ENCODE assay signal across 8 cellular contexts in genomic region chr19:8308891-8309291, GRCh38. TPM values are rescaled to one million over a fixed set of nuclear protein-coding genes. Genes with fewer than 3 reads are reported as not detected.
A peak's percentile ranks its signal among the peaks of the same experiment; 100 is the strongest.
DNase-seq lines count a peak whose midpoint lies in the region; ATAC-seq and TF ChIP-seq lines count a peak whose summit lies in the region.

No MANE protein-coding gene starts in this region.

- WGBS in esophagus squamous epithelium, 2 donors: 52 to 69% methylated on average over 17 of the region's 17 CpGs

- intact Hi-C loops in CD4-positive, alpha-beta T cell (cut with DNase I, micrococcal nuclease): loop anchor here in 1 of 2 experiments (1.0 to 5.0 kb wide), 3 partner anchors 12 to 1112 kb away; partner anchors contain the start of genes NDUFA7 and RPS28
- intact Hi-C loops in esophagus squamous epithelium (cut with DNase I): no loop called here

- peak overlapping the region; percentile 83 for H3K27ac Mint-ChIP-seq in CD4-positive, alpha-beta T cell
- no peak overlapping the region for H3K27ac Mint-ChIP-seq in osteocyte (ENCODE audit: unreplicated experiment)

- no peaks in the 10 kb centered on the region for H3K27me3 ChIP-seq in CD4-positive, alpha-beta T cell (ENCODE audit: control insufficient read depth, insufficient read depth, low read length)
- H3K27me3 ChIP-seq in esophagus squamous epithelium: no peaks in the 10 kb centered on the region

- peak overlapping the region; percentile 93 for H3K4me3 Mint-ChIP-seq in CD4-positive, alpha-beta T cell
- peak overlapping the region; percentile 78 for H3K4me3 Mint-ChIP-seq in osteocyte (ENCODE audit: unreplicated experiment)

- CTCF ChIA-PET in CD4-positive, alpha-beta T cell (lab: Charles Lee): no interaction called here
- CTCF ChIA-PET in RWPE1 (lab: Yijun Ruan, JAX): no interaction called here

- no peak overlapping the region for H3K27ac ChIP-seq in CD4-positive, alpha-beta T cell (ENCODE audit: low read depth, low read length)
- H3K27ac ChIP-seq in RWPE1 (peak overlapping the region; percentile 75), esophagus squamous epithelium (peak overlapping the region in 2 of 4 donors; percentile 46 to 82)

- H3K4me1 ChIP-seq in esophagus squamous epithelium: peaks cover 22 to 54% (median 26%) of the 10 kb centered on the region in 3 donors

- DNase-seq in CD4-positive, alpha-beta T cell: no peak
- DNase-seq in RWPE1 (ENCODE audit: low spot score): no peak
- DNase-seq in esophagus squamous epithelium (lab: John Stamatoyannopoulos, UW): no peak
- DNase-seq in osteocyte (ENCODE audit: extremely low spot score, unreplicated experiment): peak; percentile 60
- no peak for DNase-seq in RPMI8226
- no peak for DNase-seq in DMS53 treated with DMSO at 0.1 percent for 48 hours (lab: John Stamatoyannopoulos, UW; ENCODE audit: unreplicated experiment)
- DNase-seq in SHP77 treated with DMSO at 0.1 percent for 48 hours (lab: John Stamatoyannopoulos, UW): no peak

- peaks cover 0 to 48% (median 6%) of the 10 kb centered on the region in 3 donors for H3K36me3 ChIP-seq in esophagus squamous epithelium

- POLR2A ChIA-PET in CD4-positive, alpha-beta T cell (lab: Charles Lee): interaction anchor here (0.8 to 0.9 kb wide), 2 partner anchors 11 to 15 kb away, joined by 3 read pairs; no protein-coding TSS in a partner anchor
- POLR2A ChIA-PET in RWPE1 (lab: Yijun Ruan, JAX; ENCODE audit: low non-redundant PET): no interaction called here

- H3K27me3 Mint-ChIP-seq in CD4-positive, alpha-beta T cell: no peaks in the 10 kb centered on the region
- H3K27me3 Mint-ChIP-seq in osteocyte (ENCODE audit: unreplicated experiment): no peaks in the 10 kb centered on the region

- TF ChIP-seq CTCF in CD4-positive, alpha-beta T cell (IDR thresholded peaks at IDR 0.05): no peak
- TF ChIP-seq CTCF in RWPE1 (conservative IDR thresholded peaks at IDR 0.05; ENCODE audit: low read depth) (no peak), esophagus squamous epithelium (IDR thresholded peaks at IDR 0.05) (no peak), osteocyte (IDR thresholded peaks at IDR 0.05) (no peak)

- no peak for TF ChIP-seq POLR2A in esophagus squamous epithelium (IDR thresholded peaks at IDR 0.05)

- H3K9me3 Mint-ChIP-seq in CD4-positive, alpha-beta T cell: no peaks in the 10 kb centered on the region
- H3K9me3 Mint-ChIP-seq in osteocyte (ENCODE audit: unreplicated experiment): no peaks in the 10 kb centered on the region

- peaks cover 39% of the 10 kb centered on the region for H3K4me1 Mint-ChIP-seq in CD4-positive, alpha-beta T cell (ENCODE audit: low read depth)
- peaks cover 31% of the 10 kb centered on the region for H3K4me1 Mint-ChIP-seq in osteocyte (ENCODE audit: unreplicated experiment)

- peaks cover 31% of the 10 kb centered on the region for H3K36me3 Mint-ChIP-seq in CD4-positive, alpha-beta T cell (ENCODE audit: low read depth)
- peaks cover 5% of the 10 kb centered on the region for H3K36me3 Mint-ChIP-seq in osteocyte (ENCODE audit: unreplicated experiment)

- ATAC-seq in CD4-positive, alpha-beta T cell (ENCODE audit: poor library complexity): no peak
- ATAC-seq in GM18873 (IDR thresholded peaks at IDR 0.05; ENCODE audit: low FRiP score, unreplicated experiment): no peak

- H3K4me3 ChIP-seq in esophagus squamous epithelium: peak overlapping the region; percentile 48 to 80 (median 54)

- no peaks in the 10 kb centered on the region for H3K9me3 ChIP-seq in CD4-positive, alpha-beta T cell (ENCODE audit: control insufficient read depth, low read length)
- H3K9me3 ChIP-seq in esophagus squamous epithelium: no peaks in the 10 kb centered on the region

RNA-seq across cellular contexts. Expression of gene CD320, which starts 0.7 kb away (rescaled TPM):
- 10 to 100 TPM; 17.1 to 17.6 TPM for total RNA-seq in CD4-positive, alpha-beta T cell
- total RNA-seq in esophagus squamous epithelium (10 to 100 TPM in 3 of 4 donors, 1 to 10 TPM in 1; 8.7 to 27.0 (median 22.3) TPM), osteocyte (41.9 and 44.5 TPM in 2 replicates)

RNA-seq across cellular contexts. Expression of gene NDUFA7, which starts 12.3 kb away (rescaled TPM):
- 10 to 100 TPM; 42.0 to 42.7 TPM for total RNA-seq in CD4-positive, alpha-beta T cell
- total RNA-seq in esophagus squamous epithelium (10 to 100 TPM; 23.8 to 40.6 (median 32.8) TPM), osteocyte (29.8 and 35.4 TPM in 2 replicates)

RNA-seq across cellular contexts. Expression of gene RPS28, which starts 12.4 kb away (rescaled TPM):
- total RNA-seq in CD4-positive, alpha-beta T cell: 1,000 to 10,000 TPM; 3,333 to 3,342 TPM
- total RNA-seq in esophagus squamous epithelium (100 to 1,000 TPM; 267 to 710 (median 400) TPM), osteocyte (1,524 and 1,597 TPM in 2 replicates)

RNA-seq across cellular contexts. Expression of gene KANK3, which starts 34.2 kb away (rescaled TPM):
- 1 to 10 TPM in 1 of 2 experiments, under 1 TPM in 1; 0.87 to 1.1 TPM for total RNA-seq in CD4-positive, alpha-beta T cell
- total RNA-seq in esophagus squamous epithelium (1 to 10 TPM; 2.9 to 8.8 (median 4.4) TPM), osteocyte (0.30 TPM in 1 of 2 replicates, not detected in the other)

RNA-seq across cellular contexts. Expression of gene ANGPTL4, which starts 55.1 kb away (rescaled TPM):
- total RNA-seq in CD4-positive, alpha-beta T cell: not detected
- 10 to 100 TPM; 17.0 to 37.1 (median 19.2) TPM for total RNA-seq in esophagus squamous epithelium
- 6.5 and 8.6 TPM in 2 replicates for total RNA-seq in osteocyte
